8 cellular contexts compared by ENCODE assay signal in the genomic region with DNA sequence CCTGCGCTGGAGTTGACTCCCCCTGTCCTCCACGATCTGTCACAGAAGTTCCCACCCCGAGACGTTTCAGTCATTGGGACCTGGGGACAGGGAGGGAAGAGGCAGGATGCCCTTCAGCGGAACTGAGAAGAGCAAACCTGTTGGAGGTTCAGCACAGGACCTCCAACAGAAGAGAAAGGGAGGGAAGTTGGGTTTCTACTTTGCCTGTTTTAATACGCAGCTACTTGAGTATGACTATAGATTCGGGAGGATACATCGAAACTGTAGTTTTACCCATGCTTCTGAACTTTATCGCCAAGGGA. TPM values are rescaled to one million over a fixed set of nuclear protein-coding genes. Genes with fewer than 3 reads are reported as not detected.
DNase-seq lines count a peak whose midpoint lies in the region; ATAC-seq and TF ChIP-seq lines count a peak whose summit lies in the region.

No MANE protein-coding gene starts in this region.

- peaks cover 40% of the 10 kb centered on the region for H3K79me2 ChIP-seq in ACC112 (ENCODE audit: control insufficient read depth, insufficient read depth, low read length, unreplicated experiment)

- H3K4me1 Mint-ChIP-seq in activated B cell treated with CpG ODN at 0.5 μM for 24 hours, result peaks cover 44% of the 10 kb centered on the region
- H3K4me1 Mint-ChIP-seq in stimulated activated naive CD8-positive, alpha-beta T cell treated with anti-CD3 and anti-CD28 coated beads, Interleukin-15, amount 100 ng/mL, for 72 hours, result peaks cover 30% of the 10 kb centered on the region

- peak overlapping the region; percentile 86 for H3K27ac ChIP-seq in ACC112 (ENCODE audit: low read depth, low read length)

- H3K36me3 ChIP-seq in ACC112 (ENCODE audit: insufficient read depth, low read length) (peaks cover 14% of the 10 kb centered on the region), iPS-15b (ENCODE audit: control insufficient read depth, insufficient read depth, low read length) (no peaks in the 10 kb centered on the region)

- H2AFZ ChIP-seq in ACC112 (ENCODE audit: low read length, unreplicated experiment), result peak overlapping the region; percentile 58

- POLR2A ChIA-PET in activated B cell treated with CpG ODN at 0.5 μM for 24 hours (lab: Charles Lee), result interaction anchor here (0.6 kb wide), 1 partner anchor 89 kb away, joined by 8 read pairs; no protein-coding TSS in a partner anchor

- peak overlapping the region; percentile 54 for H3K27ac Mint-ChIP-seq in activated B cell treated with CpG ODN at 0.5 μM for 24 hours
- peak overlapping the region; percentile 65 to 91 for H3K27ac Mint-ChIP-seq in stimulated activated naive CD8-positive, alpha-beta T cell treated with anti-CD3 and anti-CD28 coated beads, Interleukin-15, amount 100 ng/mL, for 72 hours

- no peaks in the 10 kb centered on the region for H3K9me3 Mint-ChIP-seq in activated B cell treated with CpG ODN at 0.5 μM for 24 hours
- no peaks in the 10 kb centered on the region for H3K9me3 Mint-ChIP-seq in stimulated activated naive CD8-positive, alpha-beta T cell treated with anti-CD3 and anti-CD28 coated beads, Interleukin-15, amount 100 ng/mL, for 72 hours

- ATAC-seq in GM19395 (IDR thresholded peaks at IDR 0.05; ENCODE audit: unreplicated experiment), result peak; percentile 0
- no peak for ATAC-seq in activated B cell treated with CpG ODN at 0.5 μM for 24 hours (ENCODE audit: low read depth)
- no peak for ATAC-seq in stimulated activated naive CD8-positive, alpha-beta T cell treated with anti-CD3 and anti-CD28 coated beads, Interleukin-15, amount 100 ng/mL, for 72 hours
- ATAC-seq in HG03039 (IDR thresholded peaks at IDR 0.05; ENCODE audit: unreplicated experiment), result no peak

- DNase-seq in activated B cell treated with CpG ODN at 0.5 μM for 24 hours (no peak), cerebellar cortex (ENCODE audit: low spot score) (no peak), amygdala (lab: John Stamatoyannopoulos, UW) (no peak)
- DNase-seq in stimulated activated naive CD8-positive, alpha-beta T cell treated with anti-CD3 and anti-CD28 coated beads, Interleukin-15, amount 100 ng/mL, for 72 hours, result no peak

- no peak overlapping the region for H3K9ac ChIP-seq in iPS-15b (ENCODE audit: low read depth, low read length)

- H3K4me1 ChIP-seq in ACC112 (ENCODE audit: control insufficient read depth, insufficient read depth, low read length, unreplicated experiment) (peaks cover 14% of the 10 kb centered on the region), iPS-15b (ENCODE audit: control insufficient read depth, insufficient read depth, low read length) (peaks cover 21% of the 10 kb centered on the region)

- H3K4me3 ChIP-seq in ACC112 (ENCODE audit: low read depth, low read length) (peak overlapping the region; percentile 93), iPS-15b (ENCODE audit: low read depth, low read length) (peak overlapping the region; percentile 59)

- H3K36me3 Mint-ChIP-seq in activated B cell treated with CpG ODN at 0.5 μM for 24 hours (ENCODE audit: low read depth), result peaks cover 8% of the 10 kb centered on the region

- H3K27me3 Mint-ChIP-seq in activated B cell treated with CpG ODN at 0.5 μM for 24 hours, result no peaks in the 10 kb centered on the region
- peaks cover 26% of the 10 kb centered on the region for H3K27me3 Mint-ChIP-seq in stimulated activated naive CD8-positive, alpha-beta T cell treated with anti-CD3 and anti-CD28 coated beads, Interleukin-15, amount 100 ng/mL, for 72 hours

- CTCF ChIA-PET in activated B cell treated with CpG ODN at 0.5 μM for 24 hours (lab: Charles Lee), result interaction anchor here (1.1 kb wide), 1 partner anchor 303 kb away, joined by 4 read pairs; no protein-coding TSS in a partner anchor

- no peak for TF ChIP-seq CTCF in activated B cell treated with CpG ODN at 0.5 μM for 24 hours (IDR thresholded peaks at IDR 0.05)

- no peaks in the 10 kb centered on the region for H3K27me3 ChIP-seq in ACC112 (ENCODE audit: insufficient read depth, low read length)
- H3K27me3 ChIP-seq in iPS-15b (ENCODE audit: control insufficient read depth, insufficient read depth, low read length), result peaks cover 70% of the 10 kb centered on the region

- no peaks in the 10 kb centered on the region for H3K9me3 ChIP-seq in iPS-15b (ENCODE audit: control insufficient read depth, insufficient read depth, low read length)

- peak overlapping the region; percentile 84 for H3K4me3 Mint-ChIP-seq in activated B cell treated with CpG ODN at 0.5 μM for 24 hours
- H3K4me3 Mint-ChIP-seq in stimulated activated naive CD8-positive, alpha-beta T cell treated with anti-CD3 and anti-CD28 coated beads, Interleukin-15, amount 100 ng/mL, for 72 hours, result peak overlapping the region; percentile 82 to 96

- intact Hi-C loops in activated B cell treated with CpG ODN at 0.5 μM for 24 hours (cut with micrococcal nuclease), result loop anchor here (1.0 to 10.0 kb wide), 6 partner anchors 8 to 1212 kb away; partner anchors contain the start of genes ATP2B1, CEP290, POC1B and TMTC3

RNA-seq across cellular contexts. Expression of gene DUSP6, which starts 2.3 kb away (rescaled TPM):
- 1.6 and 1.8 TPM in 2 replicates for total RNA-seq in activated B cell treated with CpG ODN at 0.5 μM for 24 hours
